1 cellular context compared by ENCODE assay signal in the genomic region with DNA sequence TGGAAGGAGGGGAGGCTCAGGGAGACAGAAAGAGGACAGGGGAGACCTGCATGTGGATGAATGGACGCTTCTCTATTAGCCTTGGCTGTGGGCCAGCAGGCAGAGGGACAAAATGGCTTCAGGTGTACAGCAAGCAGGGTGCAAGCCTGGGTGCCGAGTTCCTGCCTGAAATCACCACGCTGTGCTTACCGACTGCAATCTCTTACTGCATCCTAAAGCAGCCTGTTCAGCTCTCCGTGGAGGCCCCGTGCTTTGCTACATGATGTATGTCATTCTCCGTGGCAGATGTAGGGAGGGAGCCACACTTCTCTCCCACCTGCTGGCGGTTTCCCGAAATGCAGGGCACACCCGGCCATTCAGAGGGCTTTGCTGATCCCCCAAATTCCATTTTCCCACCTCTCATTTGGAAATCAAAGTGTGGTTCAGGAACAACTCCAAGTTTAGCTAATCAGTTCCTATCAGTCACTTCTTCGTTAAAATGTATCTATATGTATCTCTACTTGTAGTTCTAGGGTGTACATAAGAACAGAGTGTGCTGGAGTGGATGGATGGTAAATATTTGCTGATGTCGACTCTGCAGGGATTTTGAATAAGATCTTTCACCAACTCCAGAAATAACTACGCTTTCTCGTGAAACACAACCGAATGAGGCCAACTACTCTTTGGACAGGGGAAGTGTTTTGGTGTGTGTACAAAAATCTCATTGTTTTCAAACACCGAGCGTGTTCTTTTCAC.
TF ChIP-seq lines count a peak whose summit lies in the region.

No MANE protein-coding gene starts in this region.

TF ChIP-seq in H1, 55 proteins besides CTCF, POLR2A, EP300 and RAD21 (continued from another document):
- TF ChIP-seq BACH1 (IDR thresholded peaks at IDR 0.05; ENCODE audit: low read length) (no peak), ASH2L (IDR thresholded peaks at IDR 0.05; ENCODE audit: low read length) (no peak)
